ENCODE assay signal across 23 cellular contexts in the genomic region with DNA sequence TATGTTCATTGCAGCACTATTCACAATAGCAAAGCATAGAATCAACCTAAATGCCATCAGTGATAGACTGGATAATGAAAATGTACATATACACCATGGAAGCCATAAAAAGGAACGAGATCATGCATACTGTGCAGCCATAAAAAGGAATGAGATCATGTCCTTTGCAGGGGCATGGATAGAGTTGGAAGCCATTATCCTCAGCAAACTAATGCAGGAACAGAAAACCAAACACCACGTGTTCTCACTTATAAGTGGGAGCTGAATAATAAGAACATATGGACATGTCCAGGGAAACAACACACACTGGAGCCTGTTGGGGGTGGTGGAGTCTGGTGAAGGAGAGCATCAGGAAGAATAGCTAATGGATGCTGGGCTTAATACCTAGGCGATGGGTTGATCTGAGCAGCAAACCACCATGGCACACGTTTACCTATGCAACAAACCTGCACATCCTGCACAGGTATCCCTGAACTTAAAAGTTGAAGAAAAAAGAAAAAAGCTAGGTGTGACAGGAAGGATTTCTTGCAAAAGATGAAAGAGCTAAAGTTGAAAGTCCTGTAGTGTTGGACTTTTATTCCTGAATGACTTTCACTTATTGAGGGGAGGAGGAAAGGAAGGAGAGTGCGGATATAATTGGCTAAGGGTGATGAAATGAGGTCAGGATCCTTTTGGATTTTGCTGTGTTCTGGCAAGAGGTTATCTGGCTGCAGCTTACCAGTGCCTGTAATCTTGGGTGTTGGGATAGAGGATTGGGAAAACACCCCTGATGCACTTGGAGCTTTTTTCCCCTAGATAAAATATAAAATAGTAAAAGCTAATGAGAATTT. TPM values are rescaled to one million over a fixed set of nuclear protein-coding genes. Genes with fewer than 3 reads are reported as not detected.
DNase-seq lines count a peak whose midpoint lies in the region; ATAC-seq and TF ChIP-seq lines count a peak whose summit lies in the region.
"Had no signal": no experiment of that assay in that cellular context is flagged by ENCODE, and none has a peak within 500 bp of the region (broad histone marks: within the 10 kb centered on the region; RNA-seq: fewer than 3 reads in every experiment).

No MANE protein-coding gene starts in this region.

- no peak for TF ChIP-seq CTCF in CD14-positive monocyte (IDR thresholded peaks at IDR 0.05)

- no peaks in the 10 kb centered on the region for H3K9me3 Mint-ChIP-seq in CD14-positive monocyte
- H3K9me3 Mint-ChIP-seq: activated naive CD4-positive, alpha-beta T cell treated with anti-CD3 and anti-CD28 coated beads, Interleukin-2, amount 10 ng/mL, durations not matched to agents 7 days and 5 days; activated T-helper 1 cell treated with anti-CD3 and anti-CD28 coated beads, Interleukin-12 subunit alpha, Interleukin-12 subunit beta, Interleukin-2, Interleukin-4 antibody, amounts not matched to agents 30 ng/mL and 10 ng/mL and 1 ng/mL, durations not matched to agents 14 hours and 24 hours and 36 hours; neural crest cell; stimulated activated effector memory CD8-positive, alpha-beta T cell treated with anti-CD3 and anti-CD28 coated beads, Interleukin-12 subunit alpha, Interleukin-12 subunit beta, amount 100 ng/mL, for 72 hours had no signal

- intact Hi-C loops in left colon (cut with DNase I, micrococcal nuclease) (no loop called here), CD14-positive monocyte (cut with micrococcal nuclease) (loop anchor here in 1 of 2 donors (10.0 kb wide), 1 partner anchor 1120 kb away; a partner anchor contains a TSS)

- ATAC-seq in left colon (peak; percentile 54), HG03196 (IDR thresholded peaks at IDR 0.05; ENCODE audit: unreplicated experiment) (no peak)
- ATAC-seq: sciatic nerve; stimulated activated effector memory CD8-positive, alpha-beta T cell treated with anti-CD3 and anti-CD28 coated beads, Interleukin-12 subunit alpha, Interleukin-12 subunit beta, amount 100 ng/mL, for 72 hours; upper lobe of right lung had no signal

- H3K4me3 Mint-ChIP-seq in CD14-positive monocyte, result no peak overlapping the region
- H3K4me3 Mint-ChIP-seq: activated naive CD4-positive, alpha-beta T cell treated with anti-CD3 and anti-CD28 coated beads, Interleukin-2, amount 10 ng/mL, durations not matched to agents 7 days and 5 days; activated T-helper 1 cell treated with anti-CD3 and anti-CD28 coated beads, Interleukin-12 subunit alpha, Interleukin-12 subunit beta, Interleukin-2, Interleukin-4 antibody, amounts not matched to agents 30 ng/mL and 10 ng/mL and 1 ng/mL, durations not matched to agents 14 hours and 24 hours and 36 hours; neural crest cell; stimulated activated effector memory CD8-positive, alpha-beta T cell treated with anti-CD3 and anti-CD28 coated beads, Interleukin-12 subunit alpha, Interleukin-12 subunit beta, amount 100 ng/mL, for 72 hours had no signal

- H3K4me1 Mint-ChIP-seq in CD14-positive monocyte, result peaks cover 6% of the 10 kb centered on the region

- DNase-seq in Ammon's horn (ENCODE audit: low spot score), result peak; percentile 9
- peak; percentile 79 for DNase-seq in DMS153 (lab: John Stamatoyannopoulos, UW)
- peak; percentile 76 for DNase-seq in NCI-H82 treated with DMSO at 0.1 percent for 48 hours (lab: John Stamatoyannopoulos, UW; ENCODE audit: unreplicated experiment)
- no peak for DNase-seq in left colon
- DNase-seq in NAMALWA (ENCODE audit: low spot score), result no peak
- no peak for DNase-seq in CD14-positive monocyte (ENCODE audit: low spot score)
- DNase-seq: activated CD4-positive, alpha-beta T cell treated with anti-CD3 and anti-CD28 coated beads, Interleukin-2, amount 50 U/mL, for 48 hours; activated CD8-positive, alpha-beta memory T cell treated with anti-CD3 and anti-CD28 coated beads, Interleukin-2, amount 50 U/mL, for 4 hours; activated naive CD4-positive, alpha-beta T cell treated with anti-CD3 and anti-CD28 coated beads, Interleukin-2, amount 10 ng/mL, durations not matched to agents 7 days and 5 days; effector CD4-positive, alpha-beta T cell; islet precursor cell; Karpas-422; NCI-H187 treated with DMSO at 0.1 percent for 48 hours; NK-92 treated with Interleukin-12 subunit alpha and Interleukin-12 subunit beta, amount 100 ng/mL, for 24 hours; SJCRH30; stimulated activated CD4-positive, alpha-beta T cell treated with anti-CD3 and anti-CD28 coated beads, Interleukin-4, amount 100 ng/mL, for 24 hours; substantia nigra; upper lobe of right lung had no signal

- H3K36me3 Mint-ChIP-seq in CD14-positive monocyte, result peaks cover 19 to 20% of the 10 kb centered on the region in 2 donors

- peaks cover 0 to 2% (median 2%) of the 10 kb centered on the region in 3 donors for H3K27me3 Mint-ChIP-seq in CD14-positive monocyte (ENCODE audit: low read depth in 3 of 3)
- H3K27me3 Mint-ChIP-seq: activated naive CD4-positive, alpha-beta T cell treated with anti-CD3 and anti-CD28 coated beads, Interleukin-2, amount 10 ng/mL, durations not matched to agents 7 days and 5 days had no signal

- H3K27ac Mint-ChIP-seq in CD14-positive monocyte, result peak overlapping the region in 1 of 7 donors; percentile 72
- H3K27ac Mint-ChIP-seq: activated naive CD4-positive, alpha-beta T cell treated with anti-CD3 and anti-CD28 coated beads, Interleukin-2, amount 10 ng/mL, durations not matched to agents 7 days and 5 days; activated T-helper 1 cell treated with anti-CD3 and anti-CD28 coated beads, Interleukin-12 subunit alpha, Interleukin-12 subunit beta, Interleukin-2, Interleukin-4 antibody, amounts not matched to agents 30 ng/mL and 10 ng/mL and 1 ng/mL, durations not matched to agents 14 hours and 24 hours and 36 hours; stimulated activated effector memory CD8-positive, alpha-beta T cell treated with anti-CD3 and anti-CD28 coated beads, Interleukin-12 subunit alpha, Interleukin-12 subunit beta, amount 100 ng/mL, for 72 hours had no signal

RNA-seq across cellular contexts. Expression of a gene that starts 8.5 kb away (rescaled TPM):
- 10 to 100 TPM; 15.9 to 17.2 TPM for total RNA-seq in left colon
- 1 to 10 TPM; 2.1 TPM for polyA plus RNA-seq in CD14-positive monocyte

RNA-seq across cellular contexts. Expression of a gene that starts 38.3 kb away (rescaled TPM):
- total RNA-seq in left colon, result 10 to 100 TPM; 24.7 to 25.7 TPM
- polyA plus RNA-seq in CD14-positive monocyte, result 10 to 100 TPM; 12.3 to 18.0 TPM

Comparison
In these comparisons a context has a peak if more than half of its experiments do, and no peak if none do; other contexts are left out.
1. DNase-seq: peak in Ammon's horn (single experiment), DMS153 (single experiment) and NCI-H82 treated with DMSO at 0.1 percent for 48 hours (single experiment); none in left colon (0 of 2), NAMALWA (single experiment) and CD14-positive monocyte (single experiment).